ENCODE assay signal across 7 cellular contexts in the genomic region with DNA sequence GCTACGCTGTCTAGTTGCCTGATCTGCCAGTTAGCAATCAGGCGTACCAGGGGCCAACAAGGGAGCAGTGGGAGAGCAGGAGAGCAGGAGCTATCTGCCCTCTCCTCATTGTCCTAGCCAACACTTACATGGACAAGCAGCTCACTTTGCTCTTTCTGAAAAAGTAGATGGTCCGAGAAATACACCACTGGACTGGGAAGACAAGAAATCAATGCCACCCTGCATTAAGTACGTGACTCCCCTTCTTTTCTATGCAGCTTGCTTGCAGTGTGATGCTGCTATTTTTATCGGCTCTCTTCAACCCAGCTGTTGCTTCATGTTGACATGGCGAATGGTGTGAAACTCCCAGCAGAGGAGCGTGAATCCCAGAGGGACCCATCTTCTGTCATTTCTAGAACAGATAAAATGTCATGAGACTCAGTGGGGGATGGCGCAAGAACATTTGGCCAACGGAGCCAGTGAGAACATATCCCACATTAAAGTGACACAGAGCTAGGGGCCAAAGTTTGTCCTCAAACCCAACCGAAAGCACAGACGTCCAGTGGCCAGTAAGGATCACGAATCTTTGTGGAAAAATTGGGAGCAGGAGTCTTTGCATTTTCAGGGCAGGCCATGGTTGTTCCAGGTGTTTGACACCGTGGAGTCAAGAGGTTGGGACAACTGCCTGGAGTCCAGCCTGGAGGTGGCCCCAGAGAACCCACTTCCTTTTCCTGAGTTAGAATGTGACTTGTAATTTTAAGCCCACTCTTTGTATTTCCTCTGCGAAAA. TPM values are rescaled to one million over a fixed set of nuclear protein-coding genes. Genes with fewer than 3 reads are reported as not detected.
DNase-seq lines count a peak whose midpoint lies in the region; ATAC-seq and TF ChIP-seq lines count a peak whose summit lies in the region.

No MANE protein-coding gene starts in this region.

- POLR2A ChIA-PET in CD4-positive, alpha-beta T cell (lab: Charles Lee): interaction anchor here (1.5 kb wide), 1 partner anchor 17 kb away, joined by 4 read pairs; no protein-coding TSS in a partner anchor

- H3K79me2 ChIP-seq in smooth muscle cell (ENCODE audit: low read depth): no peaks in the 10 kb centered on the region

- no peak overlapping the region for H3K4me3 Mint-ChIP-seq in CD4-positive, alpha-beta T cell

- TF ChIP-seq POLR2A in GM19193 (IDR thresholded peaks at IDR 0.05; ENCODE audit: extremely low read depth, insufficient read depth, insufficient read length): peak; percentile 23
- no peak for TF ChIP-seq POLR2A in adrenal gland (IDR thresholded peaks at IDR 0.05)

- peaks cover 12 to 14% of the 10 kb centered on the region in 2 donors for H3K4me1 ChIP-seq in adrenal gland (replicated peaks in 1 of 2)
- no peaks in the 10 kb centered on the region for H3K4me1 ChIP-seq in smooth muscle cell (ENCODE audit: low read depth)
- no peaks in the 10 kb centered on the region for H3K4me1 ChIP-seq in aorta (ENCODE audit: control insufficient read depth in 1 of 2, insufficient read depth in 2 of 2, low read length in 2 of 2)

- CTCF ChIA-PET in CD4-positive, alpha-beta T cell (lab: Charles Lee): no interaction called here

- no peaks in the 10 kb centered on the region for H3F3A ChIP-seq in smooth muscle cell (ENCODE audit: low read depth)

- no peak overlapping the region for H3K9ac ChIP-seq in smooth muscle cell (ENCODE audit: low read depth)

- no peak overlapping the region for H3K27ac Mint-ChIP-seq in CD4-positive, alpha-beta T cell

- no peaks in the 10 kb centered on the region for H3K27me3 Mint-ChIP-seq in CD4-positive, alpha-beta T cell

- peak overlapping the region; percentile 25 for H2AFZ ChIP-seq in smooth muscle cell (ENCODE audit: low read depth)

- intact Hi-C loops in adrenal gland (cut with DNase I) (no loop called here), aorta (cut with DNase I) (no loop called here)
- intact Hi-C loops in CD4-positive, alpha-beta T cell (cut with DNase I, micrococcal nuclease): no loop called here

- peak; percentile 65 for ATAC-seq in HG02981 (IDR thresholded peaks at IDR 0.05; ENCODE audit: unreplicated experiment)
- no peak for ATAC-seq in CD4-positive, alpha-beta T cell (ENCODE audit: poor library complexity)
- no peak for ATAC-seq in aorta (ENCODE audit: low FRiP score)

- DNase-seq in adrenal gland (peak in 5 of 7 donors; percentile 35 to 82 (median 60)), smooth muscle cell (lab: John Stamatoyannopoulos, UW; ENCODE audit: unreplicated experiment) (no peak), NCI-H1092 treated with DMSO at 0.1 percent for 48 hours (lab: John Stamatoyannopoulos, UW) (no peak), aorta (no peak)
- DNase-seq in CD4-positive, alpha-beta T cell: no peak

- H3K4me2 ChIP-seq in smooth muscle cell: no peak overlapping the region

- H3K9me3 ChIP-seq in adrenal gland (replicated peaks in 1 of 3) (no peaks in the 10 kb centered on the region), smooth muscle cell (replicated peaks; ENCODE audit: low read depth) (no peaks in the 10 kb centered on the region), aorta (ENCODE audit: control insufficient read depth, low read length) (no peaks in the 10 kb centered on the region)
- no peaks in the 10 kb centered on the region for H3K9me3 ChIP-seq in CD4-positive, alpha-beta T cell (ENCODE audit: control insufficient read depth, low read length)

- H3K36me3 Mint-ChIP-seq in CD4-positive, alpha-beta T cell (ENCODE audit: low read depth): no peaks in the 10 kb centered on the region

- TF ChIP-seq CTCF in adrenal gland (IDR thresholded peaks at IDR 0.05) (no peak), smooth muscle cell (IDR thresholded peaks at IDR 0.05; ENCODE audit: borderline replicate concordance, insufficient read depth, poor library complexity, severe bottlenecking) (no peak)
- TF ChIP-seq CTCF in CD4-positive, alpha-beta T cell (IDR thresholded peaks at IDR 0.05): no peak

- no peaks in the 10 kb centered on the region for H3K27me3 ChIP-seq in adrenal gland
- H3K27me3 ChIP-seq in smooth muscle cell (ENCODE audit: low read depth): no peaks in the 10 kb centered on the region
- H3K27me3 ChIP-seq in CD4-positive, alpha-beta T cell (ENCODE audit: control insufficient read depth, insufficient read depth, low read length): no peaks in the 10 kb centered on the region
- H3K27me3 ChIP-seq in aorta (ENCODE audit: control insufficient read depth in 1 of 2, insufficient read depth in 2 of 2, low read length in 1 of 2): no peaks in the 10 kb centered on the region

- H3K4me1 Mint-ChIP-seq in CD4-positive, alpha-beta T cell (ENCODE audit: low read depth): peaks cover 12% of the 10 kb centered on the region

- no peaks in the 10 kb centered on the region for H4K20me1 ChIP-seq in smooth muscle cell (ENCODE audit: low read depth)

- 63 to 71% (median 67%) methylated on average over 14 of the region's 14 CpGs for WGBS in adrenal gland, 4 donors
- WGBS in smooth muscle cell (ENCODE audit: low lambda C conversion rate): 76% methylated on average over 14 of the region's 14 CpGs
- WGBS in aorta, 2 donors: 60 to 61% methylated on average over 14 of the region's 14 CpGs

- H3K36me3 ChIP-seq in adrenal gland (replicated peaks in 1 of 2) (no peaks in the 10 kb centered on the region), smooth muscle cell (ENCODE audit: low read depth) (no peaks in the 10 kb centered on the region), aorta (ENCODE audit: control insufficient read depth in 1 of 2, insufficient read depth in 2 of 2, low read length in 1 of 2) (no peaks in the 10 kb centered on the region)

- H3K27ac ChIP-seq in adrenal gland: peak overlapping the region in 2 of 5 donors; percentile 41 to 74
- H3K27ac ChIP-seq in smooth muscle cell (ENCODE audit: low read depth): no peak overlapping the region
- H3K27ac ChIP-seq in CD4-positive, alpha-beta T cell (ENCODE audit: low read depth, low read length): no peak overlapping the region
- H3K27ac ChIP-seq in aorta (ENCODE audit: low read depth in 1 of 2, low read length in 2 of 2): peak overlapping the region in 1 of 2 donors; percentile 28

- H3K9me3 Mint-ChIP-seq in CD4-positive, alpha-beta T cell: no peaks in the 10 kb centered on the region

- H3K4me3 ChIP-seq in adrenal gland (no peak overlapping the region), smooth muscle cell (no peak overlapping the region), aorta (ENCODE audit: low read length in 2 of 2) (no peak overlapping the region)

RNA-seq across cellular contexts. Expression of a gene that starts 53.7 kb away (rescaled TPM):
- total RNA-seq in adrenal gland: 10 to 100 TPM; 36.5 to 91.7 (median 54.3) TPM
- 10 to 100 TPM; 20.6 to 49.4 (median 27.3) TPM for polyA plus RNA-seq in adrenal gland
- total RNA-seq in smooth muscle cell: 61.1 and 75.8 TPM in 2 replicates
- polyA plus RNA-seq in smooth muscle cell: 12.3 and 21.7 TPM in 2 replicates
- 10 to 100 TPM; 23.2 to 24.9 TPM for total RNA-seq in CD4-positive, alpha-beta T cell
- total RNA-seq in aorta: 100 to 1,000 TPM; 150 to 160 TPM
- 10 to 100 TPM; 27.2 to 35.8 TPM for polyA plus RNA-seq in aorta

Comparison
In these comparisons a context has a peak if more than half of its experiments do, and no peak if none do; other contexts are left out.
1. DNase-seq: peak in adrenal gland (5 of 7); none in smooth muscle cell (single experiment), CD4-positive, alpha-beta T cell (0 of 10), NCI-H1092 treated with DMSO at 0.1 percent for 48 hours (single experiment) and aorta (0 of 2).